ENCODE assay signal across 24 cellular contexts in genomic region chr14:36823651-36824050, GRCh38.
"Had no signal": no experiment of that assay in that cellular context is flagged by ENCODE, and none has a peak within 500 bp of the region (broad histone marks: within the 10 kb centered on the region; RNA-seq: fewer than 3 reads in every experiment).

No MANE protein-coding gene starts in this region.

- H3K4me3 ChIP-seq: stomach, suprapubic skin, testis, thoracic aorta, thyroid gland, tibial artery, tibial nerve, transverse colon, upper lobe of left lung, upper lobe of right lung, uterus, vagina had no signal

- H3K4me1 ChIP-seq: stomach, suprapubic skin, testis, tibial artery, tibial nerve, transverse colon, upper lobe of left lung, upper lobe of right lung, uterus, vagina had no signal

- H3K27ac ChIP-seq: stomach, suprapubic skin, testis, thoracic aorta, thyroid gland, tibial artery, tibial nerve, transverse colon, upper lobe of left lung, upper lobe of right lung, uterus, vagina had no signal

- DNase-seq: stimulated activated CD4-positive, alpha-beta T cell treated with anti-CD3 and anti-CD28 coated beads, Interleukin-2, amount 100 ng/mL, for 48 hours; stimulated activated CD4-positive, alpha-beta T cell treated with anti-CD3 and anti-CD28 coated beads, Interleukin-4, amount 100 ng/mL, for 1 hour; stimulated activated CD4-positive, alpha-beta T cell treated with anti-CD3 and anti-CD28 coated beads, Interleukin-4, amount 100 ng/mL, for 24 hours; stimulated activated CD4-positive, alpha-beta T cell treated with anti-CD3 and anti-CD28 coated beads, Interleukin-4, amount 100 ng/mL, for 4 hours; stimulated activated CD8-positive, alpha-beta memory T cell treated with anti-CD3 and anti-CD28 coated beads, Interleukin-4, amount 100 ng/mL, for 48 hours; stimulated activated naive B cell treated with anti-CD40 and anti-IgM and Interleukin-4, amounts not matched to agents 10 μg/mL and 1 μg/mL and 100 μg/mL, for 72 hours; stimulated activated naive CD4-positive, alpha-beta T cell; stimulated activated naive CD4-positive, alpha-beta T cell treated with Interleukin-2 at 50 U/mL for 16 hours; stimulated activated naive CD8-positive, alpha-beta T cell treated with anti-CD3 and anti-CD28 coated beads, Interleukin-15, amount 100 ng/mL, for 72 hours; stimulated activated naive CD8-positive, alpha-beta T cell treated with anti-CD3 and anti-CD28 coated beads, Interleukin-15, Interleukin-2, amounts not matched to agents 100 U/mL and 50 U/mL, for 24 hours; stomach; substantia nigra; testis; thyroid gland; tibial artery; transverse colon; trophoblast cell; upper lobe of left lung; upper lobe of right lung; uterus had no signal

- H3K9me3 ChIP-seq: stomach, suprapubic skin, testis, thoracic aorta, thyroid gland, tibial artery, tibial nerve, transverse colon, upper lobe of left lung, upper lobe of right lung, uterus, vagina had no signal

- H3K36me3 ChIP-seq: stomach, suprapubic skin, thoracic aorta, thyroid gland, tibial artery, tibial nerve, transverse colon, upper lobe of left lung, upper lobe of right lung, uterus, vagina had no signal
